Comparison of ENCODE assay signal across 14 cellular contexts in genomic region chr20:1002682-1003561, GRCh38. TPM values are rescaled to one million over a fixed set of nuclear protein-coding genes. Genes with fewer than 3 reads are reported as not detected.
DNase-seq lines count a peak whose midpoint lies in the region; ATAC-seq and TF ChIP-seq lines count a peak whose summit lies in the region.
"Had no signal": no experiment of that assay in that cellular context is flagged by ENCODE, and none has a peak within 500 bp of the region (broad histone marks: within the 10 kb centered on the region; RNA-seq: fewer than 3 reads in every experiment).

No MANE protein-coding gene starts in this region.

- no peaks in the 10 kb centered on the region for H3K79me2 ChIP-seq in osteoblast (ENCODE audit: insufficient read depth, low read length)

- DNase-seq in DMS53 (lab: John Stamatoyannopoulos, UW) (peak; percentile 74), DMS53 treated with DMSO at 0.1 percent for 48 hours (lab: John Stamatoyannopoulos, UW; ENCODE audit: unreplicated experiment) (no peak), MG63 (no peak), endodermal cell (peak; percentile 77), osteoblast (ENCODE audit: insufficient read length, low spot score, missing footprints) (peak; percentile 63), NCI-H446 treated with DMSO at 0.1 percent for 48 hours (lab: John Stamatoyannopoulos, UW) (no peak), NCI-H146 (lab: John Stamatoyannopoulos, UW) (no peak)
- DNase-seq: 8988T; activated CD8-positive, alpha-beta memory T cell treated with anti-CD3 and anti-CD28 coated beads, Interleukin-2, amount 50 U/mL, for 48 hours; DND-41; NCI-H69; stimulated activated naive CD4-positive, alpha-beta T cell had no signal

- H3K27me3 ChIP-seq in MG63: no peaks in the 10 kb centered on the region
- peaks cover 27% of the 10 kb centered on the region for H3K27me3 ChIP-seq in endodermal cell (ENCODE audit: control insufficient read depth, insufficient read depth, low read length, poor library complexity, severe bottlenecking)
- H3K27me3 ChIP-seq in osteoblast (ENCODE audit: insufficient read depth, low read length): peaks cover 42% of the 10 kb centered on the region

- no peaks in the 10 kb centered on the region for H3K36me3 ChIP-seq in MG63
- no peaks in the 10 kb centered on the region for H3K36me3 ChIP-seq in endodermal cell (ENCODE audit: control insufficient read depth, insufficient read depth, low read length)
- no peaks in the 10 kb centered on the region for H3K36me3 ChIP-seq in osteoblast (ENCODE audit: insufficient read depth, low read length)

- H3K4me3 Mint-ChIP-seq in endodermal cell: peak overlapping the region; percentile 75

- peaks cover 19% of the 10 kb centered on the region for H3K4me1 Mint-ChIP-seq in endodermal cell

- ATAC-seq in GM19351 (IDR thresholded peaks at IDR 0.05; ENCODE audit: unreplicated experiment): no peak

- H3K4me2 ChIP-seq in osteoblast (ENCODE audit: insufficient read depth, low read length): no peak overlapping the region

- H3K9ac ChIP-seq in endodermal cell (ENCODE audit: extremely low read depth, low read length, poor library complexity, severe bottlenecking): no peak overlapping the region

- H3K27me3 Mint-ChIP-seq in endodermal cell (ENCODE audit: insufficient read depth): peaks cover 33% of the 10 kb centered on the region

- no peaks in the 10 kb centered on the region for H3K9me3 Mint-ChIP-seq in endodermal cell

- peak overlapping the region; percentile 54 for H3K4me3 ChIP-seq in MG63
- H3K4me3 ChIP-seq in endodermal cell (ENCODE audit: low read length): peak overlapping the region; percentile 69
- no peak overlapping the region for H3K4me3 ChIP-seq in osteoblast (ENCODE audit: insufficient read depth, low read length)

- H3K27ac ChIP-seq in endodermal cell (ENCODE audit: low read depth, low read length): no peak overlapping the region
- H3K27ac ChIP-seq in osteoblast (ENCODE audit: low read depth, low read length): no peak overlapping the region

- H3K27ac Mint-ChIP-seq in endodermal cell: no peak overlapping the region

- H2AFZ ChIP-seq in osteoblast (ENCODE audit: low read length): no peak overlapping the region

- WGBS in endodermal cell (ENCODE audit: insufficient coverage in 1 of 2, insufficient read length in 1 of 2), 2 experiments: 19 to 30% methylated on average over 11 to 12 of the region's 12 CpGs

- no peak for TF ChIP-seq CTCF in endodermal cell (conservative IDR thresholded peaks at IDR 0.05)
- TF ChIP-seq CTCF in osteoblast (IDR thresholded peaks at IDR 0.05; ENCODE audit: extremely low read depth, low read depth, low read length): no peak

- H4K20me1 ChIP-seq in osteoblast (ENCODE audit: insufficient read depth, low read length): no peaks in the 10 kb centered on the region

- H3K4me1 ChIP-seq in endodermal cell (ENCODE audit: control insufficient read depth, insufficient read depth, low read length) (peaks cover 2% of the 10 kb centered on the region), osteoblast (ENCODE audit: insufficient read depth, low read length) (no peaks in the 10 kb centered on the region)

- H3K9me3 ChIP-seq in MG63 (no peaks in the 10 kb centered on the region), endodermal cell (ENCODE audit: control insufficient read depth, low read length) (no peaks in the 10 kb centered on the region), osteoblast (ENCODE audit: low read depth, low read length) (no peaks in the 10 kb centered on the region)

- H3K36me3 Mint-ChIP-seq in endodermal cell (ENCODE audit: low read depth): no peaks in the 10 kb centered on the region

RNA-seq across cellular contexts. Expression of gene RSPO4, which starts 0.8 kb away (rescaled TPM):
- 0.42 and 0.82 TPM in 2 replicates for total RNA-seq in MG63 (2014; rRNA removed; shearing (Covaris generic); ENCODE audit: low replicate concordance)
- total RNA-seq in endodermal cell: 1 to 10 TPM; 3.8 to 7.6 TPM
- 2.0 TPM for polyA plus RNA-seq in endodermal cell (2013, experiment 1 of 2)
- polyA plus RNA-seq in endodermal cell (2013, experiment 2 of 2): 1.8 TPM
- not detected in 2 replicates for total RNA-seq in osteoblast
- total RNA-seq: mononuclear cell had no signal

Comparison
In these comparisons a context has a peak if more than half of its experiments do, and no peak if none do; other contexts are left out.
1. DNase-seq: peak in DMS53 (single experiment), endodermal cell (single experiment) and osteoblast (single experiment); none in DMS53 treated with DMSO at 0.1 percent for 48 hours (single experiment), MG63 (single experiment), NCI-H446 treated with DMSO at 0.1 percent for 48 hours (single experiment) and NCI-H146 (single experiment).